In the genomic region with DNA sequence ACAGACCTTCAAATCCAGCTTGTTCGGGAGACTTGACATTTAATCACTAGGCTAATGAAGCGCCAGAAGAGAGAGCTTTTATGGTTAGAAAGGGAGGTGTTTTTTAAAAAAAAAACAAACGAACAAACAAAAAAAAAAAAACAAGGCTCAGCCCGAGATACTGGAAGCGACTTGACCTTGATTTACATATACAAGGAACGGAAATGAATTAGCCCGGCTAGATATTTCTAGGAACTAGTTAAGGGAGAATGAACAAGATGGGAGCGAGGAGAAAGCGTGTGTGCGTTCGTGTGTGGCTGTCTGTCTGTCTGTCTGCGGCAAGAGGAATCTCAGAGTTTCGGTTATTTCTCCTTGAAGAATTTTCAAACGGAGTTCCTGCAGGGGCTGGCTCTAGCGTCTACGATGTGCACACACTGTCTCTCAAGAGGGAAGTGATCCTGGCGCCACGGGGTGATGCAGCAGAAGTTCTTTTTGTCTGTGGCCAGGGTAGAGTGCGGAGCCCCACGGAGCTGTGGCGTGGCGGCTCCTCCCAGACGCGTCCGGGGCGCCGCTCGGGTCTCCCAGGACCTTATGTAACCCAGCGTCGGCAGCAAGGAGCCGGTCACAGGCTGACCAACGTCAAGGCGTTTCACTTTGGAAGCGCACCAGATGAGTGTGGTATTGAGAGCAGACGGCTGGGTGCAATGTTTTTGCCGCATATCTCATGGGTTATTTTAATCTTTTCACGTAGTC, we compare ENCODE assay signal across 8 cellular contexts. TPM values are rescaled to one million over a fixed set of nuclear protein-coding genes. Genes with fewer than 3 reads are reported as not detected.
DNase-seq lines count a peak whose midpoint lies in the region; ATAC-seq and TF ChIP-seq lines count a peak whose summit lies in the region.

No MANE protein-coding gene starts in this region.

- peak overlapping the region; percentile 58 for H3K27ac ChIP-seq in CD8-positive, alpha-beta memory T cell (ENCODE audit: low read depth, low read length)
- H3K27ac ChIP-seq in Panc1 (ENCODE audit: low read length): peak overlapping the region; percentile 90
- no peak overlapping the region for H3K27ac ChIP-seq in cardiac muscle cell

- POLR2A ChIA-PET in CD8-positive, alpha-beta memory T cell (lab: Charles Lee): interaction anchor here (0.6 kb wide), 3 partner anchors 9 to 447 kb away, joined by 3 to 4 read pairs (median 3); no protein-coding TSS in a partner anchor
- POLR2A ChIA-PET in Panc1 (lab: Charles Lee): interaction anchor here (0.6 kb wide), 4 partner anchors 21 to 207 kb away, joined by 3 to 5 read pairs (median 4); no protein-coding TSS in a partner anchor

- peaks cover 36 to 61% of the 10 kb centered on the region in 2 donors for H3K27me3 Mint-ChIP-seq in CD8-positive, alpha-beta memory T cell
- H3K27me3 Mint-ChIP-seq in activated naive CD8-positive, alpha-beta T cell treated with anti-CD3 and anti-CD28 coated beads, Interleukin-2, amount 50 U/mL, for 24 hours: peaks cover 69% of the 10 kb centered on the region

- no peaks in the 10 kb centered on the region for H3K36me3 ChIP-seq in CD8-positive, alpha-beta memory T cell (ENCODE audit: insufficient read depth, low read length)
- no peaks in the 10 kb centered on the region for H3K36me3 ChIP-seq in Panc1 (ENCODE audit: control insufficient read depth, insufficient read depth, low read length)
- H3K36me3 ChIP-seq in cardiac muscle cell: no peaks in the 10 kb centered on the region

- H3K36me3 Mint-ChIP-seq in CD8-positive, alpha-beta memory T cell: peaks cover 0 to 3% (median 0%) of the 10 kb centered on the region in 3 donors
- no peaks in the 10 kb centered on the region for H3K36me3 Mint-ChIP-seq in activated naive CD8-positive, alpha-beta T cell treated with anti-CD3 and anti-CD28 coated beads, Interleukin-2, amount 50 U/mL, for 24 hours (ENCODE audit: low read depth)

- in situ Hi-C loops in Panc1 (cut with HindIII; ENCODE audit: low pct_unique_long_range_greater_than_20kb, low sequenced_read_pairs): no loop called here

- H3K27ac Mint-ChIP-seq in CD8-positive, alpha-beta memory T cell: peak overlapping the region in 3 of 8 donors; percentile 28 to 89 (median 79)
- no peak overlapping the region for H3K27ac Mint-ChIP-seq in activated naive CD8-positive, alpha-beta T cell treated with anti-CD3 and anti-CD28 coated beads, Interleukin-2, amount 50 U/mL, for 24 hours

- CTCF ChIA-PET in CD8-positive, alpha-beta memory T cell (lab: Charles Lee): no interaction called here
- CTCF ChIA-PET in Panc1 (lab: Charles Lee): interaction anchor here (0.7 kb wide), 2 partner anchors 21 to 22 kb away, joined by 6 to 10 read pairs; no protein-coding TSS in a partner anchor

- H3K27me3 ChIP-seq in CD8-positive, alpha-beta memory T cell (ENCODE audit: insufficient read depth, low read length, poor library complexity, severe bottlenecking): peaks cover 26% of the 10 kb centered on the region
- H3K27me3 ChIP-seq in Panc1 (ENCODE audit: control insufficient read depth, insufficient read depth, low read length) (no peaks in the 10 kb centered on the region), cardiac muscle cell (peaks cover 7% of the 10 kb centered on the region)

- intact Hi-C loops in Panc1 (cut with micrococcal nuclease; ENCODE audit: unreplicated experiment): no loop called here

- H3K4me3 ChIP-seq in CD8-positive, alpha-beta memory T cell (ENCODE audit: low read length): peak overlapping the region; percentile 35
- H3K4me3 ChIP-seq in Panc1 (ENCODE audit: low read depth in 2 of 2, low read length in 2 of 2) (peak overlapping the region; percentile 59 to 82), cardiac muscle cell (peak overlapping the region; percentile 45)

- H3K9me3 ChIP-seq in CD8-positive, alpha-beta memory T cell (ENCODE audit: low read length): no peaks in the 10 kb centered on the region
- H3K9me3 ChIP-seq in Panc1 (ENCODE audit: control insufficient read depth, insufficient read depth, low read depth, low read length) (no peaks in the 10 kb centered on the region), cardiac muscle cell (ENCODE audit: low read depth) (no peaks in the 10 kb centered on the region)

- BruUV-seq in Panc1 (replicated peaks; lab: Mats Ljungman, UMichigan): no TSS peak

- no peak for TF ChIP-seq CTCF in Panc1 (IDR thresholded peaks at IDR 0.05)
- TF ChIP-seq CTCF in cardiac muscle cell (IDR thresholded peaks at IDR 0.05; ENCODE audit: low read depth, low read length): no peak

- H3K4me1 ChIP-seq in CD8-positive, alpha-beta memory T cell (ENCODE audit: insufficient read depth, low read length): peaks cover 11% of the 10 kb centered on the region
- peaks cover 20% of the 10 kb centered on the region for H3K4me1 ChIP-seq in Panc1 (ENCODE audit: control insufficient read depth, insufficient read depth, low read length)
- no peaks in the 10 kb centered on the region for H3K4me1 ChIP-seq in cardiac muscle cell (ENCODE audit: low read depth)

- H3K9me3 Mint-ChIP-seq in CD8-positive, alpha-beta memory T cell: no peaks in the 10 kb centered on the region
- no peaks in the 10 kb centered on the region for H3K9me3 Mint-ChIP-seq in activated naive CD8-positive, alpha-beta T cell treated with anti-CD3 and anti-CD28 coated beads, Interleukin-2, amount 50 U/mL, for 24 hours

- ATAC-seq in GM19438 (IDR thresholded peaks at IDR 0.05; ENCODE audit: low read depth, unreplicated experiment) (peak; percentile 81), HG03558 (IDR thresholded peaks at IDR 0.05; ENCODE audit: extremely low read depth, unreplicated experiment) (peak; percentile 40), Panc1 (peak; percentile 94)
- ATAC-seq in activated naive CD8-positive, alpha-beta T cell treated with anti-CD3 and anti-CD28 coated beads, Interleukin-2, amount 50 U/mL, for 24 hours: peak; percentile 71

- DNase-seq in CD8-positive, alpha-beta memory T cell: peak; percentile 8 to 53 (median 30)
- DNase-seq in Panc1 (ENCODE audit: low read depth, low spot score): no peak
- DNase-seq in activated naive CD8-positive, alpha-beta T cell treated with anti-CD3 and anti-CD28 coated beads, Interleukin-2, amount 50 U/mL, for 24 hours: peak; percentile 32
- DNase-seq in cardiac muscle cell (ENCODE audit: low read depth in 1 of 2, low spot score in 1 of 2): peak; percentile 69 to 85
- peak; percentile 20 for DNase-seq in occipital lobe (lab: John Stamatoyannopoulos, UW)
- no peak for DNase-seq in cerebellar nuclear complex (lab: John Stamatoyannopoulos, UW)

- H3K4me3 Mint-ChIP-seq in CD8-positive, alpha-beta memory T cell: peak overlapping the region; percentile 65 to 92 (median 84)
- peak overlapping the region; percentile 85 for H3K4me3 Mint-ChIP-seq in activated naive CD8-positive, alpha-beta T cell treated with anti-CD3 and anti-CD28 coated beads, Interleukin-2, amount 50 U/mL, for 24 hours

- H3K4me1 Mint-ChIP-seq in CD8-positive, alpha-beta memory T cell: peaks cover 12 to 18% (median 15%) of the 10 kb centered on the region in 3 donors
- H3K4me1 Mint-ChIP-seq in activated naive CD8-positive, alpha-beta T cell treated with anti-CD3 and anti-CD28 coated beads, Interleukin-2, amount 50 U/mL, for 24 hours: peaks cover 22% of the 10 kb centered on the region

RNA-seq across cellular contexts. Expression of gene SOCS2, which starts 18.8 kb away (rescaled TPM):
- 10 to 100 TPM; 11.6 to 12.9 TPM for total RNA-seq in CD8-positive, alpha-beta memory T cell
- 21.7 TPM for polyA plus RNA-seq in CD8-positive, alpha-beta memory T cell
- 33.8 TPM for total RNA-seq in Panc1 (2021; ENCODE audit: unreplicated experiment)
- 16.7 TPM for polyA plus RNA-seq in Panc1 (2012; ENCODE audit: insufficient read length)
- total RNA-seq in cardiac muscle cell: 40.7 and 46.1 TPM in 2 replicates
- 19.7 and 20.4 TPM in 2 replicates for polyA plus RNA-seq in cardiac muscle cell
- total RNA-seq in occipital lobe: 71.4 TPM

Comparison
In these comparisons a context has a peak if more than half of its experiments do, and no peak if none do; other contexts are left out.
1. DNase-seq: peak in CD8-positive, alpha-beta memory T cell (5 of 5), activated naive CD8-positive, alpha-beta T cell treated with anti-CD3 and anti-CD28 coated beads, Interleukin-2, amount 50 U/mL, for 24 hours (single experiment), cardiac muscle cell (2 of 2) and occipital lobe (single experiment); none in Panc1 (single experiment) and cerebellar nuclear complex (0 of 2).
2. ATAC-seq: peak in every context shown above with its lines; median percentile 94 in Panc1; 81 in GM19438; 71 in activated naive CD8-positive, alpha-beta T cell treated with anti-CD3 and anti-CD28 coated beads, Interleukin-2, amount 50 U/mL, for 24 hours; 40 in HG03558.
3. Peak in every context shown above with its lines, with median percentiles within 50 percentile points of each other: H3K4me3 ChIP-seq.